Comparison of ENCODE assay signal across 8 cellular contexts in the genomic region with DNA sequence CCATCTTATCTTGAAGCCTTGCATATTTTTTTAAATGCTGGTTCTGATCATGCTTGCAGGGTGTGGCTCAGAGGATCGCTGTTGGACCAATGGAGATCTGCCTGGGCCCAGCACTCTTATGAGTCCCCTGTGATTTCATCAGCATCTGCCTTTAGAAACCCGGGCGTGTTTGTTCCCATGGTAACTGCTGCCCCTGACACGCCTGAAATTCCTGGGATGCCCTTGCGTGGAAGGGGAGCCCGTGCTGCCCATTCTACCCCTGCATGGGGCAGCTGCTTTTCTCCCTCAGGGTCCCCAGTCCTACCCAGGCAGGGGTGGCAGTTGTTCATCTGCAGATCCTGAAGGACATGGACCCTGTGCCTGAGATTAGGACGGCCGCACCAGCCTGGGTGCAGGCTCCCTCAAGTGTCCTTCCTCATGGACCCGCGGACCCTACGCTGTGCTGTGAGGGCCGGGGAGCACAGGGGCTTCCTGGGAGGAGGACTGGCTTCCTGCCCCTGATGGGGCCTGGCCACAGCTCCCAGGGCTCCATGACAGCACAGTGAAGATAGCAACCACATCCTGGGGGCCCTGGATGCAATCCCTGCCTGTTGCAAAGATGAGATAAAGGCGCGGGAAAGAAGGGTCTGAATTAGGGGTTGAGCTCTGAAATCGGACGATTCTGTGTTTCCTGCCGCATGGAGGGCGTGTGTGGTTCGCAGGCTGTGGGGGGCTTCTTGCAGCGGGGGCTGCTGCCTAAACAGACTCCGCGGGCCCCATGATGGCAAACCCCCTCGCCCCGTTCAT.
DNase-seq lines count a peak whose midpoint lies in the region; ATAC-seq, FAIRE-seq and TF ChIP-seq lines count a peak whose summit lies in the region.

No MANE protein-coding gene starts in this region.

- no peak overlapping the region for H3K9ac ChIP-seq in endothelial cell of umbilical vein (replicated peaks; ENCODE audit: extremely low read depth, insufficient read depth, low read length)

- TF ChIP-seq POLR2A in endothelial cell of umbilical vein (IDR thresholded peaks at IDR 0.05; ENCODE audit: low read depth, low read length) = no peak

- H3K4me3 ChIP-seq in GM23338 = peak overlapping the region; percentile 61
- H3K4me3 ChIP-seq in RWPE2 (ENCODE audit: severe bottlenecking) = no peak overlapping the region
- H3K4me3 ChIP-seq in endothelial cell of umbilical vein (replicated peaks in 1 of 3; ENCODE audit: insufficient read depth in 1 of 3, low read depth in 1 of 3, low read length in 3 of 3) = peak overlapping the region in 1 of 3 experiments; percentile 8

- H3F3A ChIP-seq in GM23338 (replicated peaks; ENCODE audit: low read depth) = no peaks in the 10 kb centered on the region

- no peaks in the 10 kb centered on the region for H3K27me3 ChIP-seq in GM23338 (ENCODE audit: insufficient read depth)
- H3K27me3 ChIP-seq in RWPE2 (ENCODE audit: insufficient read depth, poor library complexity, severe bottlenecking) = no peaks in the 10 kb centered on the region
- no peaks in the 10 kb centered on the region for H3K27me3 ChIP-seq in endothelial cell of umbilical vein (ENCODE audit: control insufficient read depth in 2 of 2, insufficient read depth in 2 of 2, low read length in 2 of 2)

- POLR2A ChIA-PET in endothelial cell of umbilical vein (lab: Charles Lee) = no interaction called here

- H3K27ac ChIP-seq in GM23338 (ENCODE audit: low read depth) (no peak overlapping the region), RWPE2 (ENCODE audit: poor library complexity, severe bottlenecking) (no peak overlapping the region), endothelial cell of umbilical vein (ENCODE audit: insufficient read depth, low read depth, low read length) (no peak overlapping the region)

- H2AFZ ChIP-seq in GM23338 (peak overlapping the region; percentile 96), endothelial cell of umbilical vein (ENCODE audit: low read depth, low read length) (no peak overlapping the region)

- intact Hi-C loops in endothelial cell of umbilical vein (cut with micrococcal nuclease) = loop anchor here (1.0 to 2.0 kb wide), 2 partner anchors 266 to 464 kb away; no protein-coding TSS in a partner anchor

- H3K9me3 Mint-ChIP-seq in GM23338 = peaks cover 4% of the 10 kb centered on the region; the same call in 2 of the 3 replicates
- H3K9me3 Mint-ChIP-seq in nephron progenitor cell = peaks cover 4% of the 10 kb centered on the region

- peak; percentile 12 for FAIRE-seq in endothelial cell of umbilical vein (lab: Jason Lieb, UNC)

- no peaks in the 10 kb centered on the region for H3K36me3 ChIP-seq in GM23338 (ENCODE audit: insufficient read depth)
- no peaks in the 10 kb centered on the region for H3K36me3 ChIP-seq in RWPE2 (ENCODE audit: low read depth)
- no peaks in the 10 kb centered on the region for H3K36me3 ChIP-seq in endothelial cell of umbilical vein (ENCODE audit: control insufficient read depth in 2 of 2, extremely low read depth in 1 of 2, insufficient read depth in 2 of 2, low read length in 2 of 2)

- H3K9me2 ChIP-seq in GM23338 (ENCODE audit: insufficient read depth) = peaks cover 6% of the 10 kb centered on the region

- H3K9me3 ChIP-seq in RWPE2 (ENCODE audit: severe bottlenecking) (no peaks in the 10 kb centered on the region), endothelial cell of umbilical vein (replicated peaks; ENCODE audit: control insufficient read depth, insufficient read depth, low read length) (no peaks in the 10 kb centered on the region)

- no peaks in the 10 kb centered on the region for H3K9me1 ChIP-seq in endothelial cell of umbilical vein (replicated peaks; ENCODE audit: control insufficient read depth, extremely low read depth, insufficient read depth, low read length)

- H3K79me2 ChIP-seq in GM23338 (replicated peaks; ENCODE audit: insufficient read depth) (no peaks in the 10 kb centered on the region), endothelial cell of umbilical vein (ENCODE audit: control insufficient read depth, insufficient read depth, low read length) (no peaks in the 10 kb centered on the region)

- H3K36me3 Mint-ChIP-seq in GM23338 (ENCODE audit: low read depth) (peaks cover 4% of the 10 kb centered on the region; the same call in 1 of the 3 replicates), nephron progenitor cell (ENCODE audit: low read depth) (peaks cover 5% of the 10 kb centered on the region)

- peaks cover 13% of the 10 kb centered on the region for H3K4me1 ChIP-seq in GM23338 (ENCODE audit: insufficient read depth)
- peaks cover 8% of the 10 kb centered on the region for H3K4me1 ChIP-seq in RWPE2 (ENCODE audit: insufficient read depth, poor library complexity, severe bottlenecking)
- H3K4me1 ChIP-seq in endothelial cell of umbilical vein (ENCODE audit: control insufficient read depth, extremely low read depth, insufficient read depth, low read length) = peaks cover 2% of the 10 kb centered on the region

- ATAC-seq in GM23338 (peak; percentile 49), RWPE2 (ENCODE audit: low read depth) (peak; percentile 75), HG02588 (IDR thresholded peaks at IDR 0.05; ENCODE audit: unreplicated experiment) (no peak)

- peak overlapping the region; percentile 82 for H3K4me2 ChIP-seq in GM23338
- peak overlapping the region; percentile 20 for H3K4me2 ChIP-seq in endothelial cell of umbilical vein (ENCODE audit: insufficient read depth, low read length)

- dilution Hi-C loops in endothelial cell of umbilical vein (cut with MboI; ENCODE audit: extremely low pct_ligation_motif_present, low sequenced_read_pairs) = no loop called here

- CTCF ChIA-PET in endothelial cell of umbilical vein (lab: Charles Lee) = interaction anchor here (0.8 to 0.9 kb wide), 2 partner anchors 139 to 817 kb away, joined by 3 read pairs; no protein-coding TSS in a partner anchor

- BruUV-seq in endothelial cell of umbilical vein (replicated peaks; lab: Mats Ljungman, UMichigan) = no TSS peak

- peaks cover 18% of the 10 kb centered on the region for H3K27me3 Mint-ChIP-seq in GM23338 (ENCODE audit: insufficient read depth, low read depth, poor library complexity)
- H3K27me3 Mint-ChIP-seq in nephron progenitor cell (ENCODE audit: low read depth, poor library complexity) = peaks cover 27% of the 10 kb centered on the region

- TF ChIP-seq CTCF in GM23338 (conservative IDR thresholded peaks at IDR 0.05; ENCODE audit: low read depth in 2 of 2) (no peak), RWPE2 (IDR thresholded peaks at IDR 0.05; ENCODE audit: poor library complexity, severe bottlenecking) (no peak), endothelial cell of umbilical vein (IDR thresholded peaks at IDR 0.05; ENCODE audit: extremely low read depth in 1 of 2, insufficient read depth in 1 of 2, low read depth in 1 of 2, low read length in 2 of 2) (no peak), nephron progenitor cell (IDR thresholded peaks at IDR 0.05) (no peak)

- no peak overlapping the region for H3K27ac Mint-ChIP-seq in GM23338
- H3K27ac Mint-ChIP-seq in nephron progenitor cell = no peak overlapping the region

- peak overlapping the region; percentile 70 for H3K4me3 Mint-ChIP-seq in GM23338
- H3K4me3 Mint-ChIP-seq in nephron progenitor cell = peak overlapping the region; percentile 82

- DNase-seq in GM23338 (ENCODE audit: low spot score) (peak; percentile 78), RWPE2 (ENCODE audit: low spot score) (no peak), endothelial cell of umbilical vein (ENCODE audit: low read depth, low spot score) (no peak), nephron progenitor cell (peak; percentile 37), epidermal melanocyte (ENCODE audit: insufficient read length, low spot score) (no peak), NOMO-1 (lab: John Stamatoyannopoulos, UW; ENCODE audit: unreplicated experiment in 2 of 2) (no peak), SW 1271 (lab: John Stamatoyannopoulos, UW) (no peak)

- H3K4me1 Mint-ChIP-seq in GM23338 (peaks cover 24% of the 10 kb centered on the region), nephron progenitor cell (peaks cover 11% of the 10 kb centered on the region)

- H4K20me1 ChIP-seq in GM23338 (replicated peaks; ENCODE audit: insufficient read depth) (no peaks in the 10 kb centered on the region), endothelial cell of umbilical vein (replicated peaks; ENCODE audit: control insufficient read depth, extremely low read depth, insufficient read depth, low read length) (no peaks in the 10 kb centered on the region)

TF ChIP-seq in GM23338, 12 proteins besides CTCF, POLR2A, EP300 and RAD21:
- TF ChIP-seq ZNF331 (CRISPR knock-in tag; IDR thresholded peaks at IDR 0.05; ENCODE audit: low read depth) (no peak), POLR2AphosphoS5 (IDR thresholded peaks at IDR 0.05; ENCODE audit: low read depth) (no peak)

TF ChIP-seq in endothelial cell of umbilical vein, 7 proteins besides CTCF, POLR2A, EP300 and RAD21:
- TF ChIP-seq, protein P1, sequence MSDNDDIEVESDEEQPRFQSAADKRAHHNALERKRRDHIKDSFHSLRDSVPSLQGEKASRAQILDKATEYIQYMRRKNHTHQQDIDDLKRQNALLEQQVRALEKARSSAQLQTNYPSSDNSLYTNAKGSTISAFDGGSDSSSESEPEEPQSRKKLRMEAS (IDR thresholded peaks at IDR 0.05; ENCODE audit: insufficient read depth, insufficient read length) = no peak
- TF ChIP-seq MYC (IDR thresholded peaks at IDR 0.05; ENCODE audit: low read depth, low read length) = no peak
- TF ChIP-seq EZH2 (IDR thresholded peaks at IDR 0.05; ENCODE audit: borderline replicate concordance, low read depth, low read length, severe bottlenecking) = peak; percentile 53
TF ChIP-seq in endothelial cell of umbilical vein: peak in this region for 1.

Comparison
In these comparisons a context has a peak if more than half of its experiments do, and no peak if none do; other contexts are left out.
1. DNase-seq: peak in GM23338 (single experiment) and nephron progenitor cell (single experiment); none in RWPE2 (single experiment), endothelial cell of umbilical vein (single experiment), epidermal melanocyte (single experiment), NOMO-1 (0 of 2) and SW 1271 (0 of 2).